In genomic region chr18:61975526-61976326, GRCh38 we compare ENCODE assay signal across 12 cellular contexts.
DNase-seq lines count a peak whose midpoint lies in the region; ATAC-seq, FAIRE-seq and TF ChIP-seq lines count a peak whose summit lies in the region.
"Had no signal": no experiment of that assay in that cellular context is flagged by ENCODE, and none has a peak within 500 bp of the region (broad histone marks: within the 10 kb centered on the region; RNA-seq: fewer than 3 reads in every experiment).

No MANE protein-coding gene starts in this region.

- H3K4me2 ChIP-seq in OCI-LY7 (ENCODE audit: low read length): peak overlapping the region; percentile 12; the same call in 1 of the 2 replicates
- H3K4me2 ChIP-seq: A549 had no signal

- H3K27ac ChIP-seq in OCI-LY7 (ENCODE audit: low read depth, low read length, poor library complexity, severe bottlenecking): no peak overlapping the region
- H3K27ac ChIP-seq: A549, SJSA1 had no signal

- H3K9me3 ChIP-seq in OCI-LY7 (ENCODE audit: low read length): no peaks in the 10 kb centered on the region
- H3K9me3 ChIP-seq: A549, SJSA1 had no signal

- H3K4me1 ChIP-seq in OCI-LY7 (ENCODE audit: insufficient read depth, low read length, poor library complexity, severe bottlenecking): peaks cover 7% of the 10 kb centered on the region
- H3K4me1 ChIP-seq: A549 had no signal

- H3K79me2 ChIP-seq in OCI-LY7 (ENCODE audit: insufficient read depth, low read depth, low read length): no peaks in the 10 kb centered on the region

- no peak overlapping the region for H3K4me3 ChIP-seq in OCI-LY7 (ENCODE audit: low read depth, low read length, poor library complexity, severe bottlenecking)
- H3K4me3 ChIP-seq: A549, SJSA1 had no signal

- H4K20me1 ChIP-seq in OCI-LY7 (ENCODE audit: insufficient read depth, low read length): no peaks in the 10 kb centered on the region

- peak; percentile 12 for DNase-seq in activated CD4-positive, alpha-beta T cell treated with anti-CD3 and anti-CD28 coated beads for 48 hours
- no peak for DNase-seq in activated CD4-positive, alpha-beta T cell treated with anti-CD3 and anti-CD28 coated beads, Interleukin-2, amount 50 U/mL, for 4 hours
- DNase-seq in OCI-LY7 (ENCODE audit: low spot score) (no peak), kidney tubule cell (ENCODE audit: low spot score) (peak; percentile 22), Right ventricle myocardium superior (no peak), ureter (ENCODE audit: low spot score) (no peak), HTR-8/SVneo (ENCODE audit: insufficient read length, low spot score) (no peak)
- DNase-seq: hippocampal formation had no signal

- POLR2A ChIA-PET in OCI-LY7 (lab: Charles Lee): interaction anchor here (1.1 kb wide), 1 partner anchor 37 kb away, joined by 3 read pairs; no protein-coding TSS in a partner anchor

- CTCF ChIA-PET in OCI-LY7 (lab: Charles Lee; ENCODE audit: unreplicated experiment): no interaction called here

- no peak for FAIRE-seq in HTR-8/SVneo (lab: Jason Lieb, UNC)
- FAIRE-seq: A549, G401.6 had no signal

- intact Hi-C loops in OCI-LY7 (cut with micrococcal nuclease; ENCODE audit: unreplicated experiment): no loop called here
- intact Hi-C loops in Right ventricle myocardium superior (cut with DNase I): no loop called here

- no peak for TF ChIP-seq CTCF in OCI-LY7 (conservative IDR thresholded peaks at IDR 0.05; ENCODE audit: low read length)

- H2AFZ ChIP-seq in OCI-LY7 (ENCODE audit: low read length): no peak overlapping the region

- no peaks in the 10 kb centered on the region for H3K36me3 ChIP-seq in OCI-LY7 (ENCODE audit: insufficient read depth, low read length)
- H3K36me3 ChIP-seq: SJSA1 had no signal

- no TSS peak for BruUV-seq in OCI-LY7 (replicated peaks; lab: Mats Ljungman, UMichigan)

- ATAC-seq in GM21717 (IDR thresholded peaks at IDR 0.05; ENCODE audit: unreplicated experiment): peak; percentile 44
- ATAC-seq in Right ventricle myocardium superior (ENCODE audit: poor library complexity): no peak
- ATAC-seq: A549 had no signal

- no peaks in the 10 kb centered on the region for H3K9me2 ChIP-seq in OCI-LY7 (ENCODE audit: insufficient read depth, low read length)

Comparison
In these comparisons a context has a peak if more than half of its experiments do, and no peak if none do; other contexts are left out.
1. DNase-seq: peak in activated CD4-positive, alpha-beta T cell treated with anti-CD3 and anti-CD28 coated beads for 48 hours (single experiment) and kidney tubule cell (single experiment); none in activated CD4-positive, alpha-beta T cell treated with anti-CD3 and anti-CD28 coated beads, Interleukin-2, amount 50 U/mL, for 4 hours (0 of 2), OCI-LY7 (single experiment), Right ventricle myocardium superior (single experiment), ureter (single experiment) and HTR-8/SVneo (single experiment).